In genomic region chr7:96329189-96329588, GRCh38 we compare ENCODE assay signal across 13 cellular contexts.
"Had no signal": no experiment of that assay in that cellular context is flagged by ENCODE, and none has a peak within 500 bp of the region (broad histone marks: within the 10 kb centered on the region; RNA-seq: fewer than 3 reads in every experiment).

No MANE protein-coding gene starts in this region.

- DNase-seq: activated CD4-positive, alpha-beta T cell treated with anti-CD3 and anti-CD28 coated beads for 1 hour; activated CD4-positive, alpha-beta T cell treated with anti-CD3 and anti-CD28 coated beads, Interleukin-2, amount 50 U/mL, for 4 hours; activated naive CD4-positive, alpha-beta T cell; activated T-cell treated with anti-CD3 and anti-CD28 coated beads for 4 hours; aorta; heart right ventricle; mesendoderm; nucleus accumbens; posterior cingulate gyrus had no signal

- H3K4me1 ChIP-seq: gastroesophageal sphincter had no signal

- FAIRE-seq: bronchial epithelial cell had no signal

- ATAC-seq: gastroesophageal sphincter; heart right ventricle; stimulated activated effector memory CD8-positive, alpha-beta T cell treated with anti-CD3 and anti-CD28 coated beads, Interleukin-12 subunit alpha, Interleukin-12 subunit beta, amount 100 ng/mL, for 72 hours had no signal

- H3K4me3 ChIP-seq: gastroesophageal sphincter, heart right ventricle, thoracic aorta had no signal

- H3K9me3 ChIP-seq: gastroesophageal sphincter, thoracic aorta had no signal

- H3K27ac ChIP-seq: gastroesophageal sphincter, heart right ventricle, thoracic aorta had no signal

- H3K36me3 ChIP-seq: gastroesophageal sphincter, heart right ventricle, thoracic aorta had no signal

- H3K27me3 ChIP-seq: gastroesophageal sphincter, heart right ventricle had no signal
